ENCODE assay signal across 8 cellular contexts in the genomic region with DNA sequence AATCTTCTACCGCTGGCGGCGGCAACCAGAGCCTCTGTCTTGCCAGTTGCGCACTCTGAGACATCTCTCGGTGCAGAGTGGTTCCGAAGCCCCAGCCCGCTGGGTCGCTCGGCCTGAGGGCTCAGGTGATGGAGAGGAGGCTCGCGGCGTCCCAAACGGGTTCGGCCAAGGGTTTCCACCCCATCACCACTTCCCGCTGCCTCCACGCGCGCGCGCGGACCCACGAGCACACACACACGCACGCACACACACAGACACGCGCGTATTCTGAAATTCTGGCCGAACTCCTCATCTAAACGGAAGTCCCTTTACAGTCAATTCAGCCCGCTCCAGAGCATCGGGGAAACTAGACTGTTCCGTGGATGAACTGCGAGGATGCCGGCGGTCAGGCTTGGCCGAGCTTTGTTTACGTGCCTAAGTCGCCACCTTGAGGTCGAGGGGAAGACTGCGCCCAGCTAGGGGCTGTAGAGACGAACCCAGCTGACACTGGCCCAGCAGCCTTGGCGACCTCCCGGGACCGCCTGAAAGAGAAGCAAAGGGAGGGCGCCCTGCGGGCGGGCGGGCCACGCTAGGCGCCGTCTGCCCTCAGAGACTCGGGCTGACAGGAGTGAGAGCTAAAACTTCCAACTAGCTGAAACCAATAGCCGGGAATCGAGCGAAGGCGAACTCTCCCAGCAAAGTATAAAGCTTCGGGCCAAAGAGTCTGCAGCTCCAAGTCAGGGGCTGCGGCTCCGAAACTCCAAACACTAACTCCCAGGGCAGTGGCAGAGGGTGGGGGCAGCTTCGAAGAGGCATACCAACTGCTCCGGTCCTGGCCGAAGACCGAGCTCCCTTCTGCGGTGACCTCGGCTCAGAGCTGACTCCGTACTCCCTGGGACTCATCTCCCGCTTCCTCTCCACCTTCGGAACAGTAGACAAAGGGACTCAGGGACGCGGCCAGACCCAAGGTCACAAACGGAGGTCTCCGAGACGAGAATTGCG.
DNase-seq lines count a peak whose midpoint lies in the region; ATAC-seq and TF ChIP-seq lines count a peak whose summit lies in the region.

No MANE protein-coding gene starts in this region.

- no peak overlapping the region for H3K27ac ChIP-seq in HUES6 (ENCODE audit: low read depth, low read length)
- H3K27ac ChIP-seq in naive thymus-derived CD4-positive, alpha-beta T cell (ENCODE audit: low read depth, low read length), result no peak overlapping the region
- peak overlapping the region; percentile 13 to 59 (median 44) for H3K27ac ChIP-seq in stomach

- H3K9me3 ChIP-seq in HUES6 (ENCODE audit: control insufficient read depth, insufficient read depth, low read depth, low read length) (no peaks in the 10 kb centered on the region), NT2/D1 (ENCODE audit: insufficient read depth, low read length) (no peaks in the 10 kb centered on the region), stomach (no peaks in the 10 kb centered on the region)
- H3K9me3 ChIP-seq in naive thymus-derived CD4-positive, alpha-beta T cell (ENCODE audit: control insufficient read depth in 2 of 3, low read length in 3 of 3), result no peaks in the 10 kb centered on the region

- H3K27ac Mint-ChIP-seq in naive thymus-derived CD4-positive, alpha-beta T cell, result peak overlapping the region in 1 of 9 donors; percentile 46

- TF ChIP-seq EP300 in stomach (IDR thresholded peaks at IDR 0.05), result no peak

- POLR2A ChIA-PET in naive thymus-derived CD4-positive, alpha-beta T cell (lab: Charles Lee), result interaction anchor here (1.1 kb wide), 1 partner anchor 124 kb away, joined by 3 read pairs; a partner anchor contains a TSS

- H3K4me3 Mint-ChIP-seq in activated T-cell treated with anti-CD3 and anti-CD28 coated beads, Interleukin-2, amount 50 U/mL, for 4 hours, result peak overlapping the region; percentile 71
- H3K4me3 Mint-ChIP-seq in naive thymus-derived CD4-positive, alpha-beta T cell, result peak overlapping the region; percentile 69 to 81 (median 76)

- CTCF ChIA-PET in naive thymus-derived CD4-positive, alpha-beta T cell (lab: Charles Lee), result interaction anchor here (0.9 to 1.2 kb wide), 3 partner anchors 12 to 1706 kb away, joined by 3 read pairs; no protein-coding TSS in a partner anchor

- H3K27me3 ChIP-seq in HUES6 (ENCODE audit: control insufficient read depth, insufficient read depth, low read length) (peaks cover 97% of the 10 kb centered on the region), NT2/D1 (ENCODE audit: insufficient read depth, insufficient read length) (peaks cover 66% of the 10 kb centered on the region), stomach (peaks cover 8 to 89% (median 52%) of the 10 kb centered on the region in 3 donors)
- peaks cover 6 to 30% of the 10 kb centered on the region in 2 donors for H3K27me3 ChIP-seq in naive thymus-derived CD4-positive, alpha-beta T cell (ENCODE audit: control insufficient read depth in 2 of 2, insufficient read depth in 2 of 2, low read length in 2 of 2)

- H3K27me3 Mint-ChIP-seq in activated T-cell treated with anti-CD3 and anti-CD28 coated beads, Interleukin-2, amount 50 U/mL, for 4 hours (ENCODE audit: low read depth), result peaks cover 40% of the 10 kb centered on the region
- peaks cover 41 to 63% (median 59%) of the 10 kb centered on the region in 5 donors for H3K27me3 Mint-ChIP-seq in naive thymus-derived CD4-positive, alpha-beta T cell

- ATAC-seq in GM21576 (IDR thresholded peaks at IDR 0.05; ENCODE audit: unreplicated experiment), result peak; percentile 99
- peak; percentile 94 to 95 for ATAC-seq in activated T-cell treated with anti-CD3 and anti-CD28 coated beads, Interleukin-2, amount 50 U/mL, for 4 hours
- ATAC-seq in naive thymus-derived CD4-positive, alpha-beta T cell, result peak; percentile 87

- peaks cover 19% of the 10 kb centered on the region for H3K4me1 Mint-ChIP-seq in activated T-cell treated with anti-CD3 and anti-CD28 coated beads, Interleukin-2, amount 50 U/mL, for 4 hours (ENCODE audit: low read depth)
- peaks cover 14 to 36% (median 26%) of the 10 kb centered on the region in 7 donors for H3K4me1 Mint-ChIP-seq in naive thymus-derived CD4-positive, alpha-beta T cell

- WGBS in stomach, 5 donors, result 1 to 2% (median 1%) methylated on average over 15 to 74 of the region's 74 CpGs

- H3K9me3 Mint-ChIP-seq in activated T-cell treated with anti-CD3 and anti-CD28 coated beads, Interleukin-2, amount 50 U/mL, for 4 hours, result no peaks in the 10 kb centered on the region
- peaks cover 0 to 17% (median 0%) of the 10 kb centered on the region in 11 donors for H3K9me3 Mint-ChIP-seq in naive thymus-derived CD4-positive, alpha-beta T cell

- H3K36me3 Mint-ChIP-seq in activated T-cell treated with anti-CD3 and anti-CD28 coated beads, Interleukin-2, amount 50 U/mL, for 4 hours (ENCODE audit: insufficient read depth), result no peaks in the 10 kb centered on the region
- peaks cover 0 to 9% (median 0%) of the 10 kb centered on the region in 5 donors for H3K36me3 Mint-ChIP-seq in naive thymus-derived CD4-positive, alpha-beta T cell

- H3K4me1 ChIP-seq in HUES6 (ENCODE audit: control insufficient read depth, insufficient read depth, low read length) (peaks cover 30% of the 10 kb centered on the region; the same call in 1 of the 2 replicates), NT2/D1 (ENCODE audit: insufficient read depth, insufficient read length) (peaks cover 4% of the 10 kb centered on the region), stomach (peaks cover 17 to 28% (median 23%) of the 10 kb centered on the region in 4 donors)
- H3K4me1 ChIP-seq in naive thymus-derived CD4-positive, alpha-beta T cell (ENCODE audit: control insufficient read depth in 2 of 2, insufficient read depth in 2 of 2, low read length in 2 of 2), result peaks cover 0 to 16% of the 10 kb centered on the region in 2 donors

- intact Hi-C loops in naive thymus-derived CD4-positive, alpha-beta T cell (cut with micrococcal nuclease), result loop anchor here (1.0 to 10.0 kb wide), 5 partner anchors 7 to 1289 kb away; no protein-coding TSS in a partner anchor
- intact Hi-C loops in stomach (cut with DNase I; ENCODE audit: low total_unique reads), result loop anchor here (5.0 kb wide), 1 partner anchor 966 kb away; no protein-coding TSS in a partner anchor

- no peak for TF ChIP-seq POLR2A in stomach (IDR thresholded peaks at IDR 0.05)

- H3K9ac ChIP-seq in HUES6 (ENCODE audit: low read length) (peak overlapping the region; percentile 71), NT2/D1 (ENCODE audit: insufficient read length, low read depth) (peak overlapping the region; percentile 79)

- H3K4me3 ChIP-seq in HUES6 (ENCODE audit: low read depth, low read length), result peak overlapping the region; percentile 52
- H3K4me3 ChIP-seq in NT2/D1 (ENCODE audit: insufficient read length, low read depth), result peak overlapping the region; percentile 43
- peak overlapping the region; percentile 37 for H3K4me3 ChIP-seq in naive thymus-derived CD4-positive, alpha-beta T cell (ENCODE audit: low read length)
- peak overlapping the region; percentile 37 to 53 (median 42) for H3K4me3 ChIP-seq in stomach

- peak; percentile 73 for DNase-seq in DMS53 treated with DMSO at 0.1 percent for 48 hours (lab: John Stamatoyannopoulos, UW; ENCODE audit: unreplicated experiment)
- peak; percentile 78 for DNase-seq in NT2/D1 (ENCODE audit: low read depth, low spot score)
- peak; percentile 35 for DNase-seq in activated T-cell treated with anti-CD3 and anti-CD28 coated beads, Interleukin-2, amount 50 U/mL, for 4 hours
- peak; percentile 86 for DNase-seq in fibroblast of peridontal ligament (ENCODE audit: extremely low read depth)
- peak in 7 of 9 donors; percentile 23 to 59 (median 36) for DNase-seq in naive thymus-derived CD4-positive, alpha-beta T cell
- peak; percentile 87 for DNase-seq in stomach

- no peaks in the 10 kb centered on the region for H3K36me3 ChIP-seq in HUES6 (ENCODE audit: control insufficient read depth, insufficient read depth, low read length)
- H3K36me3 ChIP-seq in NT2/D1 (ENCODE audit: insufficient read depth, insufficient read length, low read length), result no peaks in the 10 kb centered on the region
- H3K36me3 ChIP-seq in naive thymus-derived CD4-positive, alpha-beta T cell (ENCODE audit: control insufficient read depth in 2 of 3, insufficient read depth in 3 of 3, low read length in 3 of 3), result no peaks in the 10 kb centered on the region
- no peaks in the 10 kb centered on the region for H3K36me3 ChIP-seq in stomach

- TF ChIP-seq CTCF in stomach (IDR thresholded peaks at IDR 0.05), result peak in 5 of 7 experiments; percentile 79 to 89 (median 85)

Comparison
In these comparisons a context has a peak if more than half of its experiments do, and no peak if none do; other contexts are left out.
1. DNase-seq: peak in every context shown above with its lines; median percentile 87 in stomach; 86 in fibroblast of peridontal ligament; 78 in NT2/D1; 73 in DMS53 treated with DMSO at 0.1 percent for 48 hours; 36 in naive thymus-derived CD4-positive, alpha-beta T cell; 35 in activated T-cell treated with anti-CD3 and anti-CD28 coated beads, Interleukin-2, amount 50 U/mL, for 4 hours.
2. H3K27ac ChIP-seq: peak in stomach (5 of 5); none in HUES6 (single experiment) and naive thymus-derived CD4-positive, alpha-beta T cell (single experiment).
3. Peak in every context shown above with its lines, with median percentiles within 50 percentile points of each other: ATAC-seq and H3K4me3 ChIP-seq.